In the genomic region with DNA sequence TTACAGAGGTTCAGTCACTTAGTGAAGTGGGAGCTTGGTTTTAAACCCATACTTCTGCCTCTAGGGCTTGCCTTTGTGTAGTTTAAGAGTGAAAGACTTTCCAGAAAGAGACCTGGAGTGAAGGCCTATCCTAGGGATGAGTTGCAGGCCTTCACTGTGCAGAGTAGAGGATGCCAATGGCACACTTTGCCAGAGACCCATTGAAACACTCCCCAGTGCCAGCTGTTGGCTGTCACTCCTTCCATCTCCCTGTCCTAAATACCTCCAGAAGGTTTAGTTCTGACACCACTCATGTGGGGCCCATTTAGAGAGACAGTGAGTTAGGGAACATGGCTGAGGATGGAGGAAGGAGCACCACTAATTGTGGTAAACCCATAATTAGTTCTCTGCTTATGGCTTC, we compare ENCODE assay signal across 29 cellular contexts. TPM values are rescaled to one million over a fixed set of nuclear protein-coding genes. Genes with fewer than 3 reads are reported as not detected.
"Had no signal": no experiment of that assay in that cellular context is flagged by ENCODE, and none has a peak within 500 bp of the region (broad histone marks: within the 10 kb centered on the region; RNA-seq: fewer than 3 reads in every experiment).

No MANE protein-coding gene starts in this region.

- H3K27ac ChIP-seq: adrenal gland, cardiac muscle cell, esophagus muscularis mucosa, foreskin keratinocyte, gastrocnemius medialis had no signal

- H3K36me3 ChIP-seq: adrenal gland, breast epithelium, cardiac muscle cell, gastrocnemius medialis had no signal

- H3K9me3 ChIP-seq: adrenal gland, breast epithelium, esophagus muscularis mucosa, gastrocnemius medialis had no signal

- H3K4me3 ChIP-seq: adrenal gland, breast epithelium, cardiac muscle cell, esophagus muscularis mucosa, gastrocnemius medialis had no signal

- DNase-seq: activated CD4-positive, alpha-beta memory T cell treated with anti-CD3 and anti-CD28 coated beads for 36 hours; activated CD4-positive, alpha-beta T cell treated with anti-CD3 and anti-CD28 coated beads for 36 hours; activated CD4-positive, alpha-beta T cell treated with anti-CD3 and anti-CD28 coated beads, Interleukin-2, amount 10 ng/mL, durations not matched to agents 24 days and 14 days; activated CD4-positive, CD25-positive, alpha-beta regulatory T cell; activated CD4-positive, CD25-positive, alpha-beta regulatory T cell treated with anti-CD3 and anti-CD28 coated beads, Interleukin-2, amount 50 U/mL, for 72 hours; activated CD8-positive, alpha-beta memory T cell treated with anti-CD3 and anti-CD28 coated beads, Interleukin-2, amount 10 ng/mL, durations not matched to agents 7 days and 5 days; activated CD8-positive, alpha-beta memory T cell treated with anti-CD3 and anti-CD28 coated beads, Interleukin-2, amount 50 U/mL, for 4 hours; activated CD8-positive, alpha-beta T cell treated with anti-CD3 and anti-CD28 coated beads, Interleukin-2, amount 10 ng/mL, durations not matched to agents 7 days and 5 days; activated effector memory CD4-positive, alpha-beta T cell treated with anti-CD3 and anti-CD28 coated beads, Interleukin-2, amount 50 U/mL, for 16 hours; activated naive CD4-positive, alpha-beta T cell treated with anti-CD3 and anti-CD28 coated beads for 36 hours; activated naive CD8-positive, alpha-beta T cell treated with anti-CD3 and anti-CD28 coated beads for 36 hours; activated naive CD8-positive, alpha-beta T cell treated with anti-CD3 and anti-CD28 coated beads, Interleukin-2, amount 50 U/mL, for 24 hours; activated T-cell treated with anti-CD3 and anti-CD28 coated beads, Interleukin-2, amount 50 U/mL, for 1 hour; activated T-cell treated with anti-CD3 and anti-CD28 coated beads, Interleukin-2, amount 50 U/mL, for 48 hours; adrenal gland; amygdala; aorta; cortex of kidney; dermis blood vessel endothelial cell; effector CD4-positive, alpha-beta T cell; effector memory CD8-positive, alpha-beta T cell; erythroblast; foreskin keratinocyte; gastrocnemius medialis; glutamatergic neuron; T-helper 2 cell had no signal

- H3K4me1 ChIP-seq: breast epithelium, foreskin keratinocyte, gastrocnemius medialis had no signal

- H3K27me3 ChIP-seq: adrenal gland, breast epithelium, esophagus muscularis mucosa, gastrocnemius medialis had no signal

- ATAC-seq: activated CD4-positive, alpha-beta T cell treated with anti-CD3 and anti-CD28 coated beads for 36 hours; activated CD8-positive, alpha-beta memory T cell treated with anti-CD3 and anti-CD28 coated beads, Interleukin-2, amount 10 ng/mL, durations not matched to agents 7 days and 5 days; activated CD8-positive, alpha-beta T cell treated with anti-CD3 and anti-CD28 coated beads, Interleukin-2, amount 10 ng/mL, durations not matched to agents 7 days and 5 days; activated naive CD8-positive, alpha-beta T cell treated with anti-CD3 and anti-CD28 coated beads, Interleukin-2, amount 50 U/mL, for 24 hours; effector memory CD8-positive, alpha-beta T cell; foreskin keratinocyte; gastrocnemius medialis had no signal

RNA-seq across cellular contexts. Expression of a gene that starts 31.5 kb away (rescaled TPM):
- total RNA-seq: activated CD4-positive, alpha-beta T cell treated with anti-CD3 and anti-CD28 coated beads, Interleukin-2, amount 10 ng/mL, durations not matched to agents 24 days and 14 days had no signal
